10 cellular contexts compared by ENCODE assay signal in genomic region chr5:73233461-73234151, GRCh38.
DNase-seq lines count a peak whose midpoint lies in the region; ATAC-seq, FAIRE-seq and TF ChIP-seq lines count a peak whose summit lies in the region.
"Had no signal": no experiment of that assay in that cellular context is flagged by ENCODE, and none has a peak within 500 bp of the region (broad histone marks: within the 10 kb centered on the region; RNA-seq: fewer than 3 reads in every experiment).

No MANE protein-coding gene starts in this region.

- H3K4me3 ChIP-seq in CD8-positive, alpha-beta T cell (ENCODE audit: low read depth, low read length), result peak overlapping the region; percentile 36
- H3K4me3 ChIP-seq in adipocyte (ENCODE audit: low read length), result peak overlapping the region; percentile 74
- peak overlapping the region; percentile 12 for H3K4me3 ChIP-seq in hepatocyte
- peak overlapping the region; percentile 10 to 52 (median 31) for H3K4me3 ChIP-seq in pancreas

- no peak for FAIRE-seq in pancreas (lab: Jason Lieb, UNC)

- intact Hi-C loops in CD8-positive, alpha-beta T cell (cut with DNase I, micrococcal nuclease), result no loop called here
- intact Hi-C loops in pancreas (cut with DNase I), result no loop called here

- H3K9me2 ChIP-seq in hepatocyte (replicated peaks; ENCODE audit: insufficient read depth), result no peaks in the 10 kb centered on the region

- H3K36me3 ChIP-seq in CD8-positive, alpha-beta T cell (ENCODE audit: insufficient read depth, low read length), result no peaks in the 10 kb centered on the region
- H3K36me3 ChIP-seq in adipocyte (ENCODE audit: control insufficient read depth, insufficient read depth, low read length, severe bottlenecking), result no peaks in the 10 kb centered on the region
- H3K36me3 ChIP-seq in hepatocyte (replicated peaks; ENCODE audit: insufficient read depth, low read depth), result no peaks in the 10 kb centered on the region
- no peaks in the 10 kb centered on the region for H3K36me3 ChIP-seq in pancreas

- H3K4me1 ChIP-seq in CD8-positive, alpha-beta T cell (ENCODE audit: insufficient read depth, low read length), result peaks cover 32% of the 10 kb centered on the region
- peaks cover 4% of the 10 kb centered on the region for H3K4me1 ChIP-seq in adipocyte (ENCODE audit: control insufficient read depth, insufficient read depth, low read length)
- H3K4me1 ChIP-seq in hepatocyte (ENCODE audit: insufficient read depth), result peaks cover 13% of the 10 kb centered on the region
- H3K4me1 ChIP-seq in pancreas, result peaks cover 0 to 7% (median 6%) of the 10 kb centered on the region in 3 donors

- no peaks in the 10 kb centered on the region for H3K9me3 Mint-ChIP-seq in CD8-positive, alpha-beta T cell

- peak overlapping the region; percentile 42 for H3K9ac ChIP-seq in adipocyte (ENCODE audit: low read length)

- peaks cover 28% of the 10 kb centered on the region for H3K4me1 Mint-ChIP-seq in CD8-positive, alpha-beta T cell (ENCODE audit: low read depth)

- peaks cover 37% of the 10 kb centered on the region for H3K27me3 ChIP-seq in CD8-positive, alpha-beta T cell (ENCODE audit: insufficient read depth, low read length)
- H3K27me3 ChIP-seq in adipocyte (replicated peaks; ENCODE audit: control insufficient read depth, insufficient read depth, low read length) (peaks cover 42% of the 10 kb centered on the region), hepatocyte (peaks cover 77% of the 10 kb centered on the region), pancreas (peaks cover 0 to 29% (median 4%) of the 10 kb centered on the region in 4 donors)

- CTCF ChIA-PET in CD8-positive, alpha-beta T cell (lab: Charles Lee), result interaction anchor here (3.0 kb wide), 1 partner anchor 17 kb away, joined by 11 read pairs; no protein-coding TSS in a partner anchor

- no peaks in the 10 kb centered on the region for H3K79me2 ChIP-seq in hepatocyte

- peak overlapping the region; percentile 67 for H3K4me3 Mint-ChIP-seq in CD8-positive, alpha-beta T cell

- POLR2A ChIA-PET in CD8-positive, alpha-beta T cell (lab: Charles Lee), result no interaction called here

- no peak for DNase-seq in CD8-positive, alpha-beta T cell
- peak; percentile 20 for DNase-seq in adipocyte (ENCODE audit: low read depth)
- peak; percentile 30 for DNase-seq in hepatocyte (ENCODE audit: low spot score)
- DNase-seq in pancreas, result peak in 2 of 6 donors; percentile 65
- no peak for DNase-seq in NCI-H1417 treated with DMSO at 0.1 percent for 48 hours (lab: John Stamatoyannopoulos, UW)
- DNase-seq in activated effector memory CD4-positive, alpha-beta T cell treated with anti-CD3 and anti-CD28 coated beads, Interleukin-2, amount 50 U/mL, for 16 hours, result no peak
- DNase-seq in middle frontal gyrus (ENCODE audit: extremely low spot score, low spot score), result no peak
- no peak for DNase-seq in GM13976 (ENCODE audit: low spot score)
- DNase-seq: amniotic stem cell, DMS153 had no signal

- no peak for TF ChIP-seq CTCF in CD8-positive, alpha-beta T cell (IDR thresholded peaks at IDR 0.05)
- TF ChIP-seq CTCF in hepatocyte (IDR thresholded peaks at IDR 0.05; ENCODE audit: poor library complexity), result no peak
- TF ChIP-seq CTCF in pancreas (IDR thresholded peaks at IDR 0.05), result no peak
- TF ChIP-seq CTCF in GM13976 (IDR thresholded peaks at IDR 0.05; ENCODE audit: borderline replicate concordance, control extremely low read depth, extremely low read depth, insufficient read depth, missing control alignments), result no peak

- H3K4me2 ChIP-seq in hepatocyte, result peak overlapping the region; percentile 95

- H3K9me3 ChIP-seq in CD8-positive, alpha-beta T cell (ENCODE audit: low read length), result no peaks in the 10 kb centered on the region
- H3K9me3 ChIP-seq in adipocyte (ENCODE audit: control insufficient read depth, low read length) (peaks cover 3% of the 10 kb centered on the region), hepatocyte (ENCODE audit: low read depth) (no peaks in the 10 kb centered on the region), pancreas (no peaks in the 10 kb centered on the region)

- H2AFZ ChIP-seq in hepatocyte, result peak overlapping the region; percentile 83

- no peaks in the 10 kb centered on the region for H4K20me1 ChIP-seq in hepatocyte (ENCODE audit: insufficient read depth, poor library complexity, severe bottlenecking)

- 16% methylated on average over 43 of the region's 63 CpGs for WGBS in hepatocyte (ENCODE audit: low lambda C conversion rate, missing lambda C conversion rate)
- WGBS in pancreas, 2 donors, result 6 to 7% methylated on average over 50 to 63 of the region's 63 CpGs

- H3K27ac ChIP-seq in CD8-positive, alpha-beta T cell (ENCODE audit: low read depth, low read length), result no peak overlapping the region
- no peak overlapping the region for H3K27ac ChIP-seq in hepatocyte
- H3K27ac ChIP-seq in pancreas, result no peak overlapping the region

- peak; percentile 31 for ATAC-seq in CD8-positive, alpha-beta T cell
- peak; percentile 63 to 87 (median 80) for ATAC-seq in pancreas

- no peaks in the 10 kb centered on the region for H3K36me3 Mint-ChIP-seq in CD8-positive, alpha-beta T cell

- H3K27ac Mint-ChIP-seq in CD8-positive, alpha-beta T cell, result no peak overlapping the region

- H3K27me3 Mint-ChIP-seq in CD8-positive, alpha-beta T cell (ENCODE audit: low read depth), result peaks cover 68% of the 10 kb centered on the region

- in situ Hi-C loops in GM13976 (cut with MboI; ENCODE audit: low sequenced_read_pairs, unreplicated experiment), result no loop called here

Comparison
In these comparisons a context has a peak if more than half of its experiments do, and no peak if none do; other contexts are left out.
1. DNase-seq: peak in adipocyte (single experiment) and hepatocyte (single experiment); none in CD8-positive, alpha-beta T cell (0 of 7), NCI-H1417 treated with DMSO at 0.1 percent for 48 hours (single experiment), activated effector memory CD4-positive, alpha-beta T cell treated with anti-CD3 and anti-CD28 coated beads, Interleukin-2, amount 50 U/mL, for 16 hours (single experiment), middle frontal gyrus (single experiment) and GM13976 (single experiment).
2. H3K4me3 ChIP-seq: peak in every context shown above with its lines; median percentile 74 in adipocyte; 36 in CD8-positive, alpha-beta T cell; 31 in pancreas; 12 in hepatocyte.